15 cellular contexts compared by ENCODE assay signal in genomic region chr21:28738882-28739281, GRCh38.
DNase-seq lines count a peak whose midpoint lies in the region; ATAC-seq and FAIRE-seq lines count a peak whose summit lies in the region.
"Had no signal": no experiment of that assay in that cellular context is flagged by ENCODE, and none has a peak within 500 bp of the region (broad histone marks: within the 10 kb centered on the region; RNA-seq: fewer than 3 reads in every experiment).

No MANE protein-coding gene starts in this region.

- no peaks in the 10 kb centered on the region for H3K36me3 ChIP-seq in HUES48 (ENCODE audit: control insufficient read depth, insufficient read depth, low read length)
- H3K36me3 ChIP-seq: breast epithelium, neutrophil had no signal

- H3K27me3 ChIP-seq in HUES48 (ENCODE audit: control insufficient read depth, insufficient read depth, low read length) = no peaks in the 10 kb centered on the region
- H3K27me3 ChIP-seq: breast epithelium, neutrophil had no signal

- H3K9me3 ChIP-seq in HUES48 (ENCODE audit: control insufficient read depth, insufficient read depth, low read length) = no peaks in the 10 kb centered on the region
- H3K9me3 ChIP-seq: neutrophil had no signal

- H3K4me1 ChIP-seq in HUES48 (ENCODE audit: control insufficient read depth, insufficient read depth, low read length) = peaks cover 18% of the 10 kb centered on the region
- H3K4me1 ChIP-seq: breast epithelium had no signal

- peak; percentile 71 for ATAC-seq in activated CD4-positive, alpha-beta T cell treated with anti-CD3 and anti-CD28 coated beads for 36 hours
- ATAC-seq in GM21717 (IDR thresholded peaks at IDR 0.05; ENCODE audit: unreplicated experiment) = peak; percentile 53

- H3K4me3 ChIP-seq in HUES48 (ENCODE audit: low read depth, low read length) = no peak overlapping the region
- H3K4me3 ChIP-seq: breast epithelium had no signal

- H3K27ac Mint-ChIP-seq in activated CD4-positive, alpha-beta T cell treated with anti-CD3 and anti-CD28 coated beads for 36 hours = no peak overlapping the region
- H3K27ac Mint-ChIP-seq: type B pancreatic cell had no signal

- H3K27ac ChIP-seq in HUES48 (ENCODE audit: low read depth, low read length) = peak overlapping the region; percentile 34
- H3K27ac ChIP-seq: breast epithelium, neutrophil had no signal

- POLR2A ChIA-PET in activated CD4-positive, alpha-beta T cell treated with anti-CD3 and anti-CD28 coated beads for 36 hours (lab: Charles Lee) = no interaction called here

- peak; percentile 60 for FAIRE-seq in islet of Langerhans (lab: Jason Lieb, UNC)

- no peak for DNase-seq in activated CD4-positive, alpha-beta T cell treated with anti-CD3 and anti-CD28 coated beads for 36 hours
- DNase-seq in activated CD4-positive, alpha-beta T cell treated with anti-CD3 and anti-CD28 coated beads for 4 hours = no peak
- DNase-seq in NCI-H1048 (lab: John Stamatoyannopoulos, UW) (no peak), NCI-H748 treated with DMSO at 0.1 percent for 48 hours (lab: John Stamatoyannopoulos, UW) (no peak), NCI-H2171 (lab: John Stamatoyannopoulos, UW) (no peak)
- DNase-seq: 8988T; activated effector memory CD4-positive, alpha-beta T cell treated with Interleukin-2 at 50 U/mL for 16 hours; Calu3; NCI-H2029 had no signal

- no peak overlapping the region for H3K4me3 Mint-ChIP-seq in activated CD4-positive, alpha-beta T cell treated with anti-CD3 and anti-CD28 coated beads for 36 hours
- H3K4me3 Mint-ChIP-seq: type B pancreatic cell had no signal

- peaks cover 7% of the 10 kb centered on the region for H3K4me1 Mint-ChIP-seq in activated CD4-positive, alpha-beta T cell treated with anti-CD3 and anti-CD28 coated beads for 36 hours

- H3K9me3 Mint-ChIP-seq in activated CD4-positive, alpha-beta T cell treated with anti-CD3 and anti-CD28 coated beads for 36 hours (ENCODE audit: low read depth) = no peaks in the 10 kb centered on the region
- H3K9me3 Mint-ChIP-seq: type B pancreatic cell had no signal

- H3K36me3 Mint-ChIP-seq in activated CD4-positive, alpha-beta T cell treated with anti-CD3 and anti-CD28 coated beads for 36 hours (ENCODE audit: low read depth) = no peaks in the 10 kb centered on the region
- H3K36me3 Mint-ChIP-seq: type B pancreatic cell had no signal

- intact Hi-C loops in activated CD4-positive, alpha-beta T cell treated with anti-CD3 and anti-CD28 coated beads for 36 hours (cut with DNase I, micrococcal nuclease) = no loop called here

- CTCF ChIA-PET in activated CD4-positive, alpha-beta T cell treated with anti-CD3 and anti-CD28 coated beads for 36 hours (lab: Charles Lee) = interaction anchor here (1.3 to 1.5 kb wide), 2 partner anchors 17 to 222 kb away, joined by 3 to 6 read pairs; no protein-coding TSS in a partner anchor

- H3K27me3 Mint-ChIP-seq in activated CD4-positive, alpha-beta T cell treated with anti-CD3 and anti-CD28 coated beads for 36 hours = no peaks in the 10 kb centered on the region
- H3K27me3 Mint-ChIP-seq: type B pancreatic cell had no signal

- H3K9ac ChIP-seq in HUES48 (ENCODE audit: low read depth, low read length) = no peak overlapping the region
